In the genomic region with DNA sequence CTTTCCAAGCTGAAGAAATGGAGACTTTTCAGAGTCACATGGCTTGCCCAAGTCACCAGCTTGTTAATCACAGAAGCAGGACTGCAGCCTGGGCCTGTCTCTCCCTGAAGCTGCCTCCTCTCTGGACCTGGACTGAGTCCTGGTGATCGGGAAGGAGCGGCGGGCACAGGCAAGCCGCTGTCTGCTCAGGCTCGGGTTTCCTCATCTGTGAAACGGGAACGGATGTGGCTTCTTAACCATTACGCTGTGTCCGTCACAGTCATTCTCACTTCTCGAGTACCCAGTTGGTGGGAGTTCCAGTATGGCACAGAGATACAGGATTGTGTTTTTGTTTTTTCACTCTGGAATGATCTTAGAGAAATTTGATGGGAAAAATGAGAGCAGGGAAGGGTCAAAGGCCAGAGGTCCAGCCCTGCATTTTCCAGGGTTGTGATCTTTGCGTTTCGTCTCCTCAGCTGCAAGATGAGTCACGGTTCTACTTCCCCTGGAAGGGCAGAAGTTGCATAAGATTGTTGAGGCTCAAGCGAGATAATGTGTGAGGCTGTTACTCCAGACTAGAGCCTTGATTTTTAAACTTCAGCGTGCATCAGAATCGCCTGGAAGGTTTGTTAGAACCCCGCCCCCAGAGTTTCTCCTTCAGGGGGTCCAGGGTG, we compare ENCODE assay signal across 12 cellular contexts. TPM values are rescaled to one million over a fixed set of nuclear protein-coding genes. Genes with fewer than 3 reads are reported as not detected.
DNase-seq lines count a peak whose midpoint lies in the region; ATAC-seq and TF ChIP-seq lines count a peak whose summit lies in the region.
"Had no signal": no experiment of that assay in that cellular context is flagged by ENCODE, and none has a peak within 500 bp of the region (broad histone marks: within the 10 kb centered on the region; RNA-seq: fewer than 3 reads in every experiment).

No MANE protein-coding gene starts in this region.

- no peaks in the 10 kb centered on the region for H4K20me1 ChIP-seq in MM.1S (ENCODE audit: insufficient read depth, low read length)

- H3K9me3 Mint-ChIP-seq in activated naive CD4-positive, alpha-beta T cell treated with anti-CD3 and anti-CD28 coated beads for 36 hours, result no peaks in the 10 kb centered on the region

- no peak overlapping the region for H3K27ac ChIP-seq in MM.1S (ENCODE audit: low read length)

- DNase-seq in AG20443 (ENCODE audit: low spot score) (peak; percentile 53), MM.1S (peak; percentile 50), brain pericyte (ENCODE audit: low read depth, low spot score) (peak; percentile 27), medulla oblongata (ENCODE audit: extremely low spot score) (peak; percentile 67), middle frontal gyrus (ENCODE audit: extremely low spot score, low spot score) (no peak), iPS-NIHi7 (ENCODE audit: extremely low spot score) (no peak)
- DNase-seq in activated naive CD4-positive, alpha-beta T cell treated with anti-CD3 and anti-CD28 coated beads for 36 hours, result no peak
- DNase-seq: activated gamma-delta T cell, GOT3, NCI-H345 had no signal

- H3K36me3 Mint-ChIP-seq in activated naive CD4-positive, alpha-beta T cell treated with anti-CD3 and anti-CD28 coated beads for 36 hours (ENCODE audit: low read depth), result no peaks in the 10 kb centered on the region

- 0 out of 2 replicates have a peak, but pooled peaks cover 8% of the 10 kb centered on the region for H3K4me1 ChIP-seq in MM.1S (ENCODE audit: low read length)

- TF ChIP-seq CTCF in MM.1S (IDR thresholded peaks at IDR 0.05; ENCODE audit: low read length), result no peak

- H3K27ac Mint-ChIP-seq in activated naive CD4-positive, alpha-beta T cell treated with anti-CD3 and anti-CD28 coated beads for 36 hours, result no peak overlapping the region

- H3K27me3 Mint-ChIP-seq in activated naive CD4-positive, alpha-beta T cell treated with anti-CD3 and anti-CD28 coated beads for 36 hours (ENCODE audit: low read depth), result peaks cover 2% of the 10 kb centered on the region

- intact Hi-C loops in activated naive CD4-positive, alpha-beta T cell treated with anti-CD3 and anti-CD28 coated beads for 36 hours (cut with micrococcal nuclease), result no loop called here

- H3K4me2 ChIP-seq in MM.1S (ENCODE audit: low read depth, low read length), result peak overlapping the region; percentile 53; the same call in 1 of the 2 replicates

- no peaks in the 10 kb centered on the region for H3K9me2 ChIP-seq in MM.1S (replicated peaks; ENCODE audit: insufficient read depth, low read length)

- no peaks in the 10 kb centered on the region for H3F3A ChIP-seq in MM.1S (ENCODE audit: insufficient read depth, low read length)

- peak overlapping the region; percentile 8; the same call in 1 of the 2 replicates for H3K4me3 ChIP-seq in MM.1S (ENCODE audit: low read length)

- no peaks in the 10 kb centered on the region for H3K79me2 ChIP-seq in MM.1S (ENCODE audit: low read length)

- no peaks in the 10 kb centered on the region for H3K36me3 ChIP-seq in MM.1S (replicated peaks; ENCODE audit: insufficient read depth, low read length)

- no peak overlapping the region for H2AFZ ChIP-seq in MM.1S (ENCODE audit: low read length)

- H3K4me3 Mint-ChIP-seq in activated naive CD4-positive, alpha-beta T cell treated with anti-CD3 and anti-CD28 coated beads for 36 hours, result no peak overlapping the region

- CTCF ChIA-PET in activated naive CD4-positive, alpha-beta T cell treated with anti-CD3 and anti-CD28 coated beads for 36 hours (lab: Charles Lee), result interaction anchor here (1.3 kb wide), 1 partner anchor 127 kb away, joined by 5 read pairs; no protein-coding TSS in a partner anchor

- no peak for ATAC-seq in HG02870 (IDR thresholded peaks at IDR 0.05; ENCODE audit: unreplicated experiment)

- no peak overlapping the region for H3K9ac ChIP-seq in MM.1S (ENCODE audit: low read length)

- H3K27me3 ChIP-seq in MM.1S (replicated peaks; ENCODE audit: insufficient read depth, low read length), result peaks cover 59% of the 10 kb centered on the region

- H3K9me3 ChIP-seq in MM.1S (replicated peaks; ENCODE audit: insufficient read depth, low read length), result no peaks in the 10 kb centered on the region

- peaks cover 5% of the 10 kb centered on the region for H3K4me1 Mint-ChIP-seq in activated naive CD4-positive, alpha-beta T cell treated with anti-CD3 and anti-CD28 coated beads for 36 hours (ENCODE audit: low read depth)

RNA-seq across cellular contexts. Expression of a gene that starts 7.6 kb away (rescaled TPM):
- total RNA-seq in activated naive CD4-positive, alpha-beta T cell treated with anti-CD3 and anti-CD28 coated beads for 36 hours, result not detected
- total RNA-seq: kidney epithelial cell had no signal

Comparison
In these comparisons a context has a peak if more than half of its experiments do, and no peak if none do; other contexts are left out.
1. DNase-seq: peak in AG20443 (single experiment), MM.1S (single experiment), brain pericyte (single experiment) and medulla oblongata (single experiment); none in middle frontal gyrus (single experiment), iPS-NIHi7 (single experiment) and activated naive CD4-positive, alpha-beta T cell treated with anti-CD3 and anti-CD28 coated beads for 36 hours (single experiment).